16 cellular contexts compared by ENCODE assay signal in genomic region chr4:20658456-20658855, GRCh38. TPM values are rescaled to one million over a fixed set of nuclear protein-coding genes. Genes with fewer than 3 reads are reported as not detected.
A peak's percentile ranks its signal among the peaks of the same experiment; 100 is the strongest.
DNase-seq lines count a peak whose midpoint lies in the region; ATAC-seq and TF ChIP-seq lines count a peak whose summit lies in the region.
"Had no signal": no experiment of that assay in that cellular context is flagged by ENCODE, and none has a peak within 500 bp of the region (broad histone marks: within the 10 kb centered on the region; RNA-seq: fewer than 3 reads in every experiment).

No MANE protein-coding gene starts in this region.

- BruUV-seq in Caco-2 (replicated peaks; lab: Mats Ljungman, UMichigan) = no TSS peak

- H4K20me1 ChIP-seq in smooth muscle cell (ENCODE audit: low read depth) = no peaks in the 10 kb centered on the region

- peak; percentile 17 for ATAC-seq in foreskin keratinocyte
- no peak for ATAC-seq in activated T-helper 17 cell treated with anti-CD3 and anti-CD28 coated beads, Interleukin-2, amount 50 U/mL, for 72 hours (replicated peaks)

- H3K4me1 Mint-ChIP-seq in Caco-2 (ENCODE audit: low read depth, unreplicated experiment) = peaks cover 1% of the 10 kb centered on the region
- no peaks in the 10 kb centered on the region for H3K4me1 Mint-ChIP-seq in activated T-helper 17 cell treated with anti-CD3 and anti-CD28 coated beads, Interleukin-2, amount 50 U/mL, for 72 hours
- H3K4me1 Mint-ChIP-seq: B cell, IgD-negative memory B cell had no signal

- H3K27ac Mint-ChIP-seq in Caco-2 (ENCODE audit: unreplicated experiment) = peak overlapping the region; percentile 37
- H3K27ac Mint-ChIP-seq in activated T-helper 17 cell treated with anti-CD3 and anti-CD28 coated beads, Interleukin-2, amount 50 U/mL, for 72 hours = no peak overlapping the region
- H3K27ac Mint-ChIP-seq: B cell; CD4-positive, alpha-beta T cell had no signal

- no peak overlapping the region for H3K4me2 ChIP-seq in smooth muscle cell

- no peaks in the 10 kb centered on the region for H3F3A ChIP-seq in smooth muscle cell (ENCODE audit: low read depth)

- H2AFZ ChIP-seq in smooth muscle cell (ENCODE audit: low read depth) = no peak overlapping the region

- H3K27me3 Mint-ChIP-seq in Caco-2 (ENCODE audit: insufficient read depth, unreplicated experiment) = no peaks in the 10 kb centered on the region
- peaks cover 14% of the 10 kb centered on the region for H3K27me3 Mint-ChIP-seq in activated T-helper 17 cell treated with anti-CD3 and anti-CD28 coated beads, Interleukin-2, amount 50 U/mL, for 72 hours
- H3K27me3 Mint-ChIP-seq: B cell, IgD-negative memory B cell had no signal

- intact Hi-C loops in Caco-2 (cut with micrococcal nuclease; ENCODE audit: unreplicated experiment) = no loop called here

- no peaks in the 10 kb centered on the region for H3K36me3 ChIP-seq in Caco-2 (ENCODE audit: control insufficient read depth, insufficient read depth, low read length)
- no peaks in the 10 kb centered on the region for H3K36me3 ChIP-seq in smooth muscle cell (ENCODE audit: low read depth)
- H3K36me3 ChIP-seq: HAP-1 had no signal

- CTCF ChIA-PET in Caco-2 (lab: Charles Lee) = no interaction called here

- peak overlapping the region; percentile 34 for H3K9ac ChIP-seq in smooth muscle cell (ENCODE audit: low read depth)

- peaks cover 5% of the 10 kb centered on the region; the same call in 1 of the 2 replicates for H3K9me3 ChIP-seq in Caco-2
- no peaks in the 10 kb centered on the region for H3K9me3 ChIP-seq in smooth muscle cell (replicated peaks; ENCODE audit: low read depth)
- H3K9me3 ChIP-seq: HAP-1 had no signal

- TF ChIP-seq CTCF in Caco-2 (IDR thresholded peaks at IDR 0.05; ENCODE audit: insufficient read depth in 1 of 2, low read depth in 1 of 2, low read length in 1 of 2, severe bottlenecking in 1 of 2, unreplicated experiment in 1 of 2) = no peak
- no peak for TF ChIP-seq CTCF in foreskin keratinocyte (conservative IDR thresholded peaks at IDR 0.05)
- no peak for TF ChIP-seq CTCF in smooth muscle cell (IDR thresholded peaks at IDR 0.05; ENCODE audit: borderline replicate concordance, insufficient read depth, poor library complexity, severe bottlenecking)

- peaks cover 23% of the 10 kb centered on the region for H3K9me3 Mint-ChIP-seq in Caco-2 (ENCODE audit: unreplicated experiment)
- no peaks in the 10 kb centered on the region for H3K9me3 Mint-ChIP-seq in activated T-helper 17 cell treated with anti-CD3 and anti-CD28 coated beads, Interleukin-2, amount 50 U/mL, for 72 hours
- H3K9me3 Mint-ChIP-seq: CD4-positive, alpha-beta T cell had no signal

- WGBS in smooth muscle cell (ENCODE audit: low lambda C conversion rate) = 59% methylated on average over 4 of the region's 4 CpGs

- H3K4me3 Mint-ChIP-seq in Caco-2 (ENCODE audit: unreplicated experiment) = no peak overlapping the region
- H3K4me3 Mint-ChIP-seq in activated T-helper 17 cell treated with anti-CD3 and anti-CD28 coated beads, Interleukin-2, amount 50 U/mL, for 72 hours = no peak overlapping the region
- H3K4me3 Mint-ChIP-seq: B cell; CD4-positive, alpha-beta T cell; IgD-negative memory B cell had no signal

- no peaks in the 10 kb centered on the region for H3K36me3 Mint-ChIP-seq in Caco-2 (ENCODE audit: insufficient read depth, unreplicated experiment)
- H3K36me3 Mint-ChIP-seq in activated T-helper 17 cell treated with anti-CD3 and anti-CD28 coated beads, Interleukin-2, amount 50 U/mL, for 72 hours (ENCODE audit: low read depth) = no peaks in the 10 kb centered on the region
- H3K36me3 Mint-ChIP-seq: IgD-negative memory B cell had no signal

- H3K4me3 ChIP-seq in Caco-2 (ENCODE audit: low read depth, low read length) = no peak overlapping the region
- no peak overlapping the region for H3K4me3 ChIP-seq in smooth muscle cell
- H3K4me3 ChIP-seq: HAP-1 had no signal

- H3K27me3 ChIP-seq in Caco-2 (replicated peaks; ENCODE audit: control insufficient read depth, insufficient read depth, low read length) (no peaks in the 10 kb centered on the region), foreskin keratinocyte (peaks cover 3% of the 10 kb centered on the region), smooth muscle cell (ENCODE audit: low read depth) (no peaks in the 10 kb centered on the region)

- H3K27ac ChIP-seq in foreskin keratinocyte = no peak overlapping the region
- H3K27ac ChIP-seq in smooth muscle cell (ENCODE audit: low read depth) = peak overlapping the region; percentile 67

- peaks cover 14% of the 10 kb centered on the region for H3K4me1 ChIP-seq in Caco-2
- H3K4me1 ChIP-seq in foreskin keratinocyte = peaks cover 13% of the 10 kb centered on the region
- H3K4me1 ChIP-seq in smooth muscle cell (ENCODE audit: low read depth) = no peaks in the 10 kb centered on the region

- no peak for DNase-seq in Caco-2
- DNase-seq in MV-4-11 (lab: John Stamatoyannopoulos, UW) = peak; percentile 70
- peak in 1 of 2 donors; percentile 55 for DNase-seq in foreskin keratinocyte
- no peak for DNase-seq in smooth muscle cell (lab: John Stamatoyannopoulos, UW; ENCODE audit: unreplicated experiment)
- no peak for DNase-seq in NCI-H69 (lab: John Stamatoyannopoulos, UW)
- no peak for DNase-seq in stimulated activated CD4-positive, alpha-beta T cell treated with anti-CD3 and anti-CD28 coated beads, Interleukin-15, amount 100 ng/mL, for 24 hours
- DNase-seq: ACHN; C1 segment of cervical spinal cord; CD4-positive, alpha-beta T cell; DND-41; GDM1; GOT3 had no signal

- no peaks in the 10 kb centered on the region for H3K79me2 ChIP-seq in smooth muscle cell (ENCODE audit: low read depth)

- POLR2A ChIA-PET in Caco-2 (lab: Charles Lee) = no interaction called here

RNA-seq across cellular contexts. Expression of gene PACRGL, which starts 41.8 kb away (rescaled TPM):
- 10.7 and 14.9 TPM in 2 replicates for total RNA-seq in Caco-2 (2022)
- total RNA-seq in foreskin keratinocyte = 18.2 and 19.6 TPM in 2 replicates
- 9.9 and 11.6 TPM in 2 replicates for polyA plus RNA-seq in foreskin keratinocyte
- total RNA-seq in smooth muscle cell = 17.8 and 19.9 TPM in 2 replicates
- 9.1 and 10.1 TPM in 2 replicates for polyA plus RNA-seq in smooth muscle cell
- total RNA-seq in activated T-helper 17 cell treated with anti-CD3 and anti-CD28 coated beads, Interleukin-2, amount 50 U/mL, for 72 hours = 1 to 10 TPM; 8.0 to 9.3 TPM
